In genomic region chr1:212858461-212859265, GRCh38 we compare ENCODE assay signal across 8 cellular contexts. TPM values are rescaled to one million over a fixed set of nuclear protein-coding genes. Genes with fewer than 3 reads are reported as not detected.
DNase-seq lines count a peak whose midpoint lies in the region; ATAC-seq and TF ChIP-seq lines count a peak whose summit lies in the region.

No MANE protein-coding gene starts in this region.

- H3K4me3 ChIP-seq in A673 (ENCODE audit: low read depth, low read length, poor library complexity, severe bottlenecking) (peak overlapping the region; percentile 85), GM12865 (ENCODE audit: low read depth, low read length) (peak overlapping the region; percentile 73), neuronal stem cell (ENCODE audit: low read length in 2 of 2) (peak overlapping the region; percentile 72 to 87)

- H3K27ac ChIP-seq in A673 (ENCODE audit: low read depth, low read length, poor library complexity, severe bottlenecking) (peak overlapping the region; percentile 89), neuronal stem cell (replicated peaks; ENCODE audit: low read length) (peak overlapping the region; percentile 85)

- peak overlapping the region; percentile 96 for H2BK5ac ChIP-seq in neuronal stem cell (ENCODE audit: low read length)

- H3K27ac Mint-ChIP-seq in activated T-helper 1 cell treated with anti-CD3 and anti-CD28 coated beads, Interleukin-12 subunit alpha, Interleukin-12 subunit beta, Interleukin-2, Interleukin-4 antibody, amounts not matched to agents 30 ng/mL and 10 ng/mL and 1 ng/mL, durations not matched to agents 14 hours and 24 hours and 36 hours = peak overlapping the region; percentile 98

- H3K36me3 ChIP-seq in A673 (ENCODE audit: insufficient read depth, low read length, poor library complexity, severe bottlenecking) = peaks cover 10% of the 10 kb centered on the region
- peaks cover 2 to 26% of the 10 kb centered on the region in 2 donors for H3K36me3 ChIP-seq in neuronal stem cell (replicated peaks in 1 of 2; ENCODE audit: control insufficient read depth in 2 of 2, insufficient read depth in 2 of 2, low read length in 2 of 2)

- peak overlapping the region; percentile 89 for H3K18ac ChIP-seq in neuronal stem cell (ENCODE audit: low read length)

- H3K9me3 ChIP-seq in A673 (ENCODE audit: low read depth, low read length, poor library complexity, severe bottlenecking) = no peaks in the 10 kb centered on the region
- H3K9me3 ChIP-seq in neuronal stem cell (replicated peaks in 1 of 2; ENCODE audit: control insufficient read depth in 2 of 2, insufficient read depth in 1 of 2, low read depth in 1 of 2, low read length in 2 of 2) = peaks cover 0 to 5% of the 10 kb centered on the region in 2 donors

- H2BK120ac ChIP-seq in neuronal stem cell (ENCODE audit: low read depth, low read length) = no peak overlapping the region

- H4K91ac ChIP-seq in neuronal stem cell (ENCODE audit: low read depth, low read length, poor library complexity) = no peak overlapping the region

- ATAC-seq in HG02798 (IDR thresholded peaks at IDR 0.05; ENCODE audit: poor library complexity, unreplicated experiment) = peak; percentile 8

- H3K23ac ChIP-seq in neuronal stem cell (ENCODE audit: low read depth, low read length, poor library complexity) = peak overlapping the region; percentile 100

- no peak overlapping the region for H3K4me3 Mint-ChIP-seq in activated T-helper 1 cell treated with anti-CD3 and anti-CD28 coated beads, Interleukin-12 subunit alpha, Interleukin-12 subunit beta, Interleukin-2, Interleukin-4 antibody, amounts not matched to agents 30 ng/mL and 10 ng/mL and 1 ng/mL, durations not matched to agents 14 hours and 24 hours and 36 hours

- H3K4me1 ChIP-seq in A673 (ENCODE audit: insufficient read depth, low read length, poor library complexity, severe bottlenecking) (peaks cover 8% of the 10 kb centered on the region), neuronal stem cell (ENCODE audit: control insufficient read depth in 2 of 2, insufficient read depth in 1 of 2, low read depth in 1 of 2, low read length in 2 of 2) (peaks cover 8 to 9% of the 10 kb centered on the region in 2 donors)

- peak overlapping the region; percentile 87 for H3K9ac ChIP-seq in neuronal stem cell (ENCODE audit: low read depth, low read length, poor library complexity)

- H2BK15ac ChIP-seq in neuronal stem cell (ENCODE audit: low read length) = peak overlapping the region; percentile 17

- H3K79me1 ChIP-seq in neuronal stem cell (ENCODE audit: low read depth, low read length) = peaks cover 9% of the 10 kb centered on the region

- POLR2A ChIA-PET in A673 (lab: Charles Lee; ENCODE audit: low non-redundant PET) = no interaction called here

- no peaks in the 10 kb centered on the region for H3K9me3 Mint-ChIP-seq in activated T-helper 1 cell treated with anti-CD3 and anti-CD28 coated beads, Interleukin-12 subunit alpha, Interleukin-12 subunit beta, Interleukin-2, Interleukin-4 antibody, amounts not matched to agents 30 ng/mL and 10 ng/mL and 1 ng/mL, durations not matched to agents 14 hours and 24 hours and 36 hours

- H4K8ac ChIP-seq in neuronal stem cell (ENCODE audit: low read depth, low read length) = no peak overlapping the region

- CTCF ChIA-PET in A673 (lab: Charles Lee) = no interaction called here

- BruUV-seq in A673 (replicated peaks; lab: Mats Ljungman, UMichigan) = no TSS peak

- H3K14ac ChIP-seq in neuronal stem cell (ENCODE audit: low read length) = peak overlapping the region; percentile 98

- intact Hi-C loops in A673 (cut with micrococcal nuclease; ENCODE audit: unreplicated experiment) = loop anchor here (5.0 kb wide), 1 partner anchor 66 kb away; the partner anchor contains the start of genes NSL1 and TATDN3
- intact Hi-C loops in activated T-helper 1 cell treated with anti-CD3 and anti-CD28 coated beads, Interleukin-12 subunit alpha, Interleukin-12 subunit beta, Interleukin-2, Interleukin-4 antibody, amounts not matched to agents 30 ng/mL and 10 ng/mL and 1 ng/mL, durations not matched to agents 14 hours and 24 hours and 36 hours (cut with micrococcal nuclease) = loop anchor here (1.0 to 5.0 kb wide), 9 partner anchors 67 to 1281 kb away; partner anchors contain the start of genes ANGEL2, NSL1, RPS6KC1 and SLC30A1

- TF ChIP-seq CTCF in A673 (conservative IDR thresholded peaks at IDR 0.05; ENCODE audit: low read depth, low read length) = no peak
- no peak for TF ChIP-seq CTCF in GM12865 (IDR thresholded peaks at IDR 0.05; ENCODE audit: insufficient read depth, low read depth, low read length, missing control alignments)

- WGBS in neuronal stem cell (ENCODE audit: extremely low coverage in 2 of 2, insufficient read length in 2 of 2, insufficient replicate concordance in 1 of 2), 2 donors = no CpG with 5 or more reads among the region's 54 CpGs

- H3K27me3 ChIP-seq in A673 (replicated peaks; ENCODE audit: insufficient read depth, low read depth, low read length, poor library complexity) = no peaks in the 10 kb centered on the region
- no peaks in the 10 kb centered on the region for H3K27me3 ChIP-seq in neuronal stem cell (ENCODE audit: control insufficient read depth in 3 of 3, insufficient read depth in 3 of 3, low read depth in 1 of 3, low read length in 3 of 3)

- peak overlapping the region; percentile 42 for H2BK12ac ChIP-seq in neuronal stem cell (ENCODE audit: low read length)

- H3K36me3 Mint-ChIP-seq in activated T-helper 1 cell treated with anti-CD3 and anti-CD28 coated beads, Interleukin-12 subunit alpha, Interleukin-12 subunit beta, Interleukin-2, Interleukin-4 antibody, amounts not matched to agents 30 ng/mL and 10 ng/mL and 1 ng/mL, durations not matched to agents 14 hours and 24 hours and 36 hours (ENCODE audit: low read depth) = peaks cover 14% of the 10 kb centered on the region

- H2AFZ ChIP-seq in neuronal stem cell (ENCODE audit: low read length) = peak overlapping the region; percentile 88

- peak overlapping the region; percentile 82 for H3K4me2 ChIP-seq in neuronal stem cell (ENCODE audit: insufficient read depth, low read length, poor library complexity, severe bottlenecking)

- H3K4ac ChIP-seq in neuronal stem cell (ENCODE audit: low read length) = peak overlapping the region; percentile 2

- peak; percentile 23 for DNase-seq in A673 (ENCODE audit: low spot score)
- DNase-seq in GM12865 (ENCODE audit: low read depth) = peak; percentile 45
- DNase-seq in NCI-H510A (lab: John Stamatoyannopoulos, UW) = peak; percentile 29
- DNase-seq in activated T-helper 1 cell treated with anti-CD3 and anti-CD28 coated beads, Interleukin-12 subunit alpha, Interleukin-12 subunit beta, Interleukin-2, Interleukin-4 antibody, amounts not matched to agents 30 ng/mL and 10 ng/mL and 1 ng/mL, durations not matched to agents 14 hours and 24 hours and 36 hours (ENCODE audit: low spot score) = peak; percentile 7
- peak; percentile 18 for DNase-seq in germinal center (ENCODE audit: low spot score)
- no peak for DNase-seq in neuronal stem cell (ENCODE audit: low spot score)
- no peak for DNase-seq in NCI-H187 treated with DMSO at 0.1 percent for 48 hours (lab: John Stamatoyannopoulos, UW)

- peaks cover 2% of the 10 kb centered on the region for H3K27me3 Mint-ChIP-seq in activated T-helper 1 cell treated with anti-CD3 and anti-CD28 coated beads, Interleukin-12 subunit alpha, Interleukin-12 subunit beta, Interleukin-2, Interleukin-4 antibody, amounts not matched to agents 30 ng/mL and 10 ng/mL and 1 ng/mL, durations not matched to agents 14 hours and 24 hours and 36 hours (ENCODE audit: insufficient read depth)

- H2AK5ac ChIP-seq in neuronal stem cell (ENCODE audit: low read depth, low read length) = peak overlapping the region; percentile 23

- peaks cover 15% of the 10 kb centered on the region for H3K4me1 Mint-ChIP-seq in activated T-helper 1 cell treated with anti-CD3 and anti-CD28 coated beads, Interleukin-12 subunit alpha, Interleukin-12 subunit beta, Interleukin-2, Interleukin-4 antibody, amounts not matched to agents 30 ng/mL and 10 ng/mL and 1 ng/mL, durations not matched to agents 14 hours and 24 hours and 36 hours (ENCODE audit: low read depth)

RNA-seq across cellular contexts. Expression of gene FLVCR1, which starts 0.6 kb away (rescaled TPM):
- total RNA-seq in A673 (2021) = 20.7 and 26.4 TPM in 2 replicates
- total RNA-seq in activated T-helper 1 cell treated with anti-CD3 and anti-CD28 coated beads, Interleukin-12 subunit alpha, Interleukin-12 subunit beta, Interleukin-2, Interleukin-4 antibody, amounts not matched to agents 30 ng/mL and 10 ng/mL and 1 ng/mL, durations not matched to agents 14 hours and 24 hours and 36 hours = 18.5 and 18.7 TPM in 2 replicates
- 12.0 TPM for polyA plus RNA-seq in neuronal stem cell (2013, experiment 1 of 2)
- 12.9 TPM for polyA plus RNA-seq in neuronal stem cell (2013, experiment 2 of 2)

RNA-seq across cellular contexts. Expression of gene SPATA45, which starts 11.2 kb away (rescaled TPM):
- total RNA-seq in A673 (2021) = 1.1 TPM in 1 of 2 replicates, not detected in the other
- total RNA-seq in activated T-helper 1 cell treated with anti-CD3 and anti-CD28 coated beads, Interleukin-12 subunit alpha, Interleukin-12 subunit beta, Interleukin-2, Interleukin-4 antibody, amounts not matched to agents 30 ng/mL and 10 ng/mL and 1 ng/mL, durations not matched to agents 14 hours and 24 hours and 36 hours = not detected in 2 replicates
- polyA plus RNA-seq in neuronal stem cell (2013, experiment 1 of 2) = 0.24 TPM
- polyA plus RNA-seq in neuronal stem cell (2013, experiment 2 of 2) = 0.54 TPM

Comparison
In these comparisons a context has a peak if more than half of its experiments do, and no peak if none do; other contexts are left out.
1. DNase-seq: peak in A673 (single experiment), GM12865 (single experiment), NCI-H510A (single experiment), activated T-helper 1 cell treated with anti-CD3 and anti-CD28 coated beads, Interleukin-12 subunit alpha, Interleukin-12 subunit beta, Interleukin-2, Interleukin-4 antibody, amounts not matched to agents 30 ng/mL and 10 ng/mL and 1 ng/mL, durations not matched to agents 14 hours and 24 hours and 36 hours (single experiment) and germinal center (single experiment); none in neuronal stem cell (single experiment) and NCI-H187 treated with DMSO at 0.1 percent for 48 hours (single experiment).
2. Peak in every context shown above with its lines, with median percentiles within 50 percentile points of each other: H3K4me3 ChIP-seq.